ENCODE assay signal across 9 cellular contexts in the genomic region with DNA sequence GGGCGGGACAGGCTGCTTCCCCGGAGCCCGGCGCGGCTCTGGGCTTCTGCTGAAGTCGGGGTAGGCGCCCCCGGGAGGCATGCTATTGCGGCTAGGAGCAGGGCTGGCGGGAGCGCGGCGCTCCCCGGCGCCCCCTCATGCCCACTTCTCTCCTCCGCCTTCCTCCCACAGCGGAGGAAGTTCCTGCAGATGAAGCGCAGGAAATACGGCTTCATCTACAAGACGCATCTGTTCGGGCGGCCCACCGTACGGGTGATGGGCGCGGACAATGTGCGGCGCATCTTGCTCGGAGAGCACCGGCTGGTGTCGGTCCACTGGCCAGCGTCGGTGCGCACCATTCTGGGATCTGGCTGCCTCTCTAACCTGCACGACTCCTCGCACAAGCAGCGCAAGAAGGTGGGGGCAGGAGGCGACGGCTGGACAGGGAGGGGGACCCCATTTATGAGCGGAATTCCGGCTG. TPM values are rescaled to one million over a fixed set of nuclear protein-coding genes. Genes with fewer than 3 reads are reported as not detected.
DNase-seq lines count a peak whose midpoint lies in the region; ATAC-seq and TF ChIP-seq lines count a peak whose summit lies in the region.
"Had no signal": no experiment of that assay in that cellular context is flagged by ENCODE, and none has a peak within 500 bp of the region (broad histone marks: within the 10 kb centered on the region; RNA-seq: fewer than 3 reads in every experiment).

No MANE protein-coding gene starts in this region.

- H3K27ac Mint-ChIP-seq in activated B cell treated with CpG ODN at 0.5 μM for 24 hours = no peak overlapping the region

- peaks cover 68% of the 10 kb centered on the region for H3K27me3 Mint-ChIP-seq in activated B cell treated with CpG ODN at 0.5 μM for 24 hours

- H3K4me1 Mint-ChIP-seq in activated B cell treated with CpG ODN at 0.5 μM for 24 hours = peaks cover 40% of the 10 kb centered on the region

- H3K27me3 ChIP-seq in left lung = peaks cover 65 to 100% of the 10 kb centered on the region in 2 donors

- CTCF ChIA-PET in activated B cell treated with CpG ODN at 0.5 μM for 24 hours (lab: Charles Lee) = no interaction called here

- H3K4me3 ChIP-seq in AG09309 (ENCODE audit: control insufficient read depth, low read depth, low read length) = peak overlapping the region; percentile 20
- peak overlapping the region; percentile 39 for H3K4me3 ChIP-seq in HFF-Myc (replicated peaks; ENCODE audit: low read depth, low read length)
- peak overlapping the region; percentile 2 to 23 for H3K4me3 ChIP-seq in left lung

- peak; percentile 14 for TF ChIP-seq CTCF in AG09309 (IDR thresholded peaks at IDR 0.05; ENCODE audit: control insufficient read depth, insufficient read depth, low read depth, low read length, missing control alignments)
- no peak for TF ChIP-seq CTCF in HFF-Myc (IDR thresholded peaks at IDR 0.05; ENCODE audit: low read depth, low read length, missing control alignments)
- no peak for TF ChIP-seq CTCF in activated B cell treated with CpG ODN at 0.5 μM for 24 hours (IDR thresholded peaks at IDR 0.05)
- TF ChIP-seq CTCF in left lung (IDR thresholded peaks at IDR 0.05) = no peak
- no peak for TF ChIP-seq CTCF in GM10266 (IDR thresholded peaks at IDR 0.05; ENCODE audit: control insufficient read depth, insufficient read depth, low read depth, missing control alignments)

- H3K9me3 ChIP-seq in left lung = no peaks in the 10 kb centered on the region

- POLR2A ChIA-PET in activated B cell treated with CpG ODN at 0.5 μM for 24 hours (lab: Charles Lee) = interaction anchor here (0.5 kb wide), 1 partner anchor 294 kb away, joined by 3 read pairs; no protein-coding TSS in a partner anchor

- peak overlapping the region; percentile 71 for H3K4me3 Mint-ChIP-seq in activated B cell treated with CpG ODN at 0.5 μM for 24 hours

- DNase-seq in AG09309 (ENCODE audit: low read depth) (no peak), HFF-Myc (ENCODE audit: extremely low read depth, low read depth) (no peak), activated B cell treated with CpG ODN at 0.5 μM for 24 hours (no peak), left lung (peak in 1 of 2 donors; percentile 63), epidermal melanocyte (ENCODE audit: insufficient read length, low spot score) (no peak), GOT3 (lab: John Stamatoyannopoulos, UW) (no peak), GM10266 (ENCODE audit: extremely low spot score) (no peak)
- no peak for DNase-seq in effector CD4-positive, alpha-beta T cell

- no peaks in the 10 kb centered on the region for H3K36me3 Mint-ChIP-seq in activated B cell treated with CpG ODN at 0.5 μM for 24 hours (ENCODE audit: low read depth)

- no peak overlapping the region for H3K27ac ChIP-seq in left lung
- H3K27ac ChIP-seq: epithelial cell of prostate had no signal

- ATAC-seq in activated B cell treated with CpG ODN at 0.5 μM for 24 hours (ENCODE audit: low read depth) (no peak), left lung (no peak)

- no peaks in the 10 kb centered on the region for H3K36me3 ChIP-seq in left lung

- peaks cover 22 to 36% of the 10 kb centered on the region in 2 donors for H3K4me1 ChIP-seq in left lung

- H3K9me3 Mint-ChIP-seq in activated B cell treated with CpG ODN at 0.5 μM for 24 hours = no peaks in the 10 kb centered on the region

- intact Hi-C loops in activated B cell treated with CpG ODN at 0.5 μM for 24 hours (cut with micrococcal nuclease) (loop anchor here (1.0 kb wide), 1 partner anchor 12 kb away; no protein-coding TSS in a partner anchor), left lung (cut with DNase I) (no loop called here)

RNA-seq across cellular contexts. Expression of a gene that starts 0.5 kb away (rescaled TPM):
- total RNA-seq in activated B cell treated with CpG ODN at 0.5 μM for 24 hours (0.13 TPM in 1 of 2 replicates, not detected in the other), left lung (under 1 TPM in 1 of 2 donors, not detected in 1; 0.21 TPM)

RNA-seq across cellular contexts. Expression of a gene that starts 13.6 kb away (rescaled TPM):
- total RNA-seq in activated B cell treated with CpG ODN at 0.5 μM for 24 hours (0.15 and 0.24 TPM in 2 replicates), left lung (under 1 TPM; 0.09 to 0.42 TPM)
